7 cellular contexts compared by ENCODE assay signal in genomic region chr12:124223733-124224138, GRCh38.
DNase-seq lines count a peak whose midpoint lies in the region; ATAC-seq lines count a peak whose summit lies in the region.
"Not testable (repeated sequence)": the region's sequence is repeated elsewhere in the genome, so short reads cannot be mapped to it uniquely, and the experiment has no call there.

No MANE protein-coding gene starts in this region.

- H3K9me3 ChIP-seq in KOPT-K1 (ENCODE audit: insufficient read depth, low read length, poor library complexity, severe bottlenecking); SJCRH30 (replicated peaks); naive thymus-derived CD4-positive, alpha-beta T cell (ENCODE audit: control insufficient read depth in 2 of 3, low read length in 3 of 3): not testable (repeated sequence)

- H3K27ac Mint-ChIP-seq in activated CD4-positive, alpha-beta memory T cell treated with anti-CD3 and anti-CD28 coated beads, Interleukin-2, amount 10 ng/mL, durations not matched to agents 7 days and 5 days: not testable (repeated sequence)
- peak overlapping the region; percentile 73 for H3K27ac Mint-ChIP-seq in activated naive CD8-positive, alpha-beta T cell treated with anti-CD3 and anti-CD28 coated beads, Interleukin-2, amount 10 ng/mL, durations not matched to agents 7 days and 5 days
- H3K27ac Mint-ChIP-seq in naive thymus-derived CD4-positive, alpha-beta T cell: peak overlapping the region in 4 of 9 donors; percentile 58 to 89 (median 68)

- peaks cover 19% of the 10 kb centered on the region for H3K27me3 Mint-ChIP-seq in activated CD4-positive, alpha-beta memory T cell treated with anti-CD3 and anti-CD28 coated beads, Interleukin-2, amount 10 ng/mL, durations not matched to agents 7 days and 5 days
- H3K27me3 Mint-ChIP-seq in activated naive CD8-positive, alpha-beta T cell treated with anti-CD3 and anti-CD28 coated beads, Interleukin-2, amount 10 ng/mL, durations not matched to agents 7 days and 5 days: peaks cover 15% of the 10 kb centered on the region
- H3K27me3 Mint-ChIP-seq in naive thymus-derived CD4-positive, alpha-beta T cell: peaks cover 3 to 26% (median 7%) of the 10 kb centered on the region in 5 donors

- POLR2A ChIA-PET in activated CD4-positive, alpha-beta memory T cell treated with anti-CD3 and anti-CD28 coated beads, Interleukin-2, amount 10 ng/mL, durations not matched to agents 7 days and 5 days (lab: Charles Lee); activated naive CD8-positive, alpha-beta T cell treated with anti-CD3 and anti-CD28 coated beads, Interleukin-2, amount 10 ng/mL, durations not matched to agents 7 days and 5 days (lab: Charles Lee): not testable (repeated sequence)
- POLR2A ChIA-PET in naive thymus-derived CD4-positive, alpha-beta T cell (lab: Charles Lee): interaction anchor here (0.6 kb wide), 1 partner anchor 704 kb away, joined by 3 read pairs; no protein-coding TSS in a partner anchor

- peaks cover 24% of the 10 kb centered on the region for H3K4me1 ChIP-seq in SJCRH30
- H3K4me1 ChIP-seq in naive thymus-derived CD4-positive, alpha-beta T cell (ENCODE audit: control insufficient read depth in 2 of 2, insufficient read depth in 2 of 2, low read length in 2 of 2): not testable (repeated sequence)

- intact Hi-C loops in naive thymus-derived CD4-positive, alpha-beta T cell (cut with micrococcal nuclease): not testable (repeated sequence)

- peak overlapping the region; percentile 33 for H3K27ac ChIP-seq in KOPT-K1 (ENCODE audit: low read depth, low read length, poor library complexity, severe bottlenecking)
- H3K27ac ChIP-seq in SJCRH30: peak overlapping the region; percentile 62
- H3K27ac ChIP-seq in naive thymus-derived CD4-positive, alpha-beta T cell (ENCODE audit: low read depth, low read length): not testable (repeated sequence)

- not testable (repeated sequence) for H3K36me3 Mint-ChIP-seq in activated CD4-positive, alpha-beta memory T cell treated with anti-CD3 and anti-CD28 coated beads, Interleukin-2, amount 10 ng/mL, durations not matched to agents 7 days and 5 days (ENCODE audit: low read depth); activated naive CD8-positive, alpha-beta T cell treated with anti-CD3 and anti-CD28 coated beads, Interleukin-2, amount 10 ng/mL, durations not matched to agents 7 days and 5 days; naive thymus-derived CD4-positive, alpha-beta T cell

- H3K4me3 Mint-ChIP-seq in activated CD4-positive, alpha-beta memory T cell treated with anti-CD3 and anti-CD28 coated beads, Interleukin-2, amount 10 ng/mL, durations not matched to agents 7 days and 5 days: not testable (repeated sequence)
- peak overlapping the region; percentile 46 for H3K4me3 Mint-ChIP-seq in activated naive CD8-positive, alpha-beta T cell treated with anti-CD3 and anti-CD28 coated beads, Interleukin-2, amount 10 ng/mL, durations not matched to agents 7 days and 5 days
- H3K4me3 Mint-ChIP-seq in naive thymus-derived CD4-positive, alpha-beta T cell: peak overlapping the region in 3 of 10 donors; percentile 2 to 29 (median 26)

- not testable (repeated sequence) for H3K4me3 ChIP-seq in SJCRH30; naive thymus-derived CD4-positive, alpha-beta T cell (ENCODE audit: low read length)

- CTCF ChIA-PET in activated CD4-positive, alpha-beta memory T cell treated with anti-CD3 and anti-CD28 coated beads, Interleukin-2, amount 10 ng/mL, durations not matched to agents 7 days and 5 days (lab: Charles Lee): interaction anchor here (0.5 kb wide), 1 partner anchor 187 kb away, joined by 3 read pairs; no protein-coding TSS in a partner anchor
- CTCF ChIA-PET in naive thymus-derived CD4-positive, alpha-beta T cell (lab: Charles Lee): not testable (repeated sequence)

- H3K36me3 ChIP-seq in KOPT-K1 (ENCODE audit: insufficient read depth, low read length); SJCRH30; naive thymus-derived CD4-positive, alpha-beta T cell (ENCODE audit: control insufficient read depth in 2 of 3, insufficient read depth in 3 of 3, low read length in 3 of 3): not testable (repeated sequence)

- ATAC-seq in activated naive CD8-positive, alpha-beta T cell treated with anti-CD3 and anti-CD28 coated beads, Interleukin-2, amount 10 ng/mL, durations not matched to agents 7 days and 5 days (ENCODE audit: low read depth): peak; percentile 90
- ATAC-seq in naive thymus-derived CD4-positive, alpha-beta T cell: peak; percentile 16

- H3K9me3 Mint-ChIP-seq in activated CD4-positive, alpha-beta memory T cell treated with anti-CD3 and anti-CD28 coated beads, Interleukin-2, amount 10 ng/mL, durations not matched to agents 7 days and 5 days; activated naive CD8-positive, alpha-beta T cell treated with anti-CD3 and anti-CD28 coated beads, Interleukin-2, amount 10 ng/mL, durations not matched to agents 7 days and 5 days: not testable (repeated sequence)
- H3K9me3 Mint-ChIP-seq in naive thymus-derived CD4-positive, alpha-beta T cell: peaks cover 0 to 20% (median 5%) of the 10 kb centered on the region in 11 donors

- not testable (repeated sequence) for H3K4me1 Mint-ChIP-seq in activated CD4-positive, alpha-beta memory T cell treated with anti-CD3 and anti-CD28 coated beads, Interleukin-2, amount 10 ng/mL, durations not matched to agents 7 days and 5 days
- H3K4me1 Mint-ChIP-seq in activated naive CD8-positive, alpha-beta T cell treated with anti-CD3 and anti-CD28 coated beads, Interleukin-2, amount 10 ng/mL, durations not matched to agents 7 days and 5 days: peaks cover 20% of the 10 kb centered on the region
- peaks cover 0 to 11% (median 9%) of the 10 kb centered on the region in 7 donors for H3K4me1 Mint-ChIP-seq in naive thymus-derived CD4-positive, alpha-beta T cell

- peak; percentile 71 to 90 for DNase-seq in SJCRH30
- DNase-seq in activated CD4-positive, alpha-beta memory T cell treated with anti-CD3 and anti-CD28 coated beads, Interleukin-2, amount 10 ng/mL, durations not matched to agents 7 days and 5 days: peak; percentile 37
- DNase-seq in activated T-cell treated with anti-CD3 and anti-CD28 coated beads, Interleukin-2, amount 50 U/mL, for 48 hours: peak; percentile 39 to 49
- not testable (repeated sequence) for DNase-seq in activated naive CD8-positive, alpha-beta T cell treated with anti-CD3 and anti-CD28 coated beads, Interleukin-2, amount 10 ng/mL, durations not matched to agents 7 days and 5 days
- peak in 5 of 9 donors; percentile 5 to 43 (median 15) for DNase-seq in naive thymus-derived CD4-positive, alpha-beta T cell
- DNase-seq in stimulated activated CD4-positive, alpha-beta T cell treated with anti-CD3 and anti-CD28 coated beads, TNF-alpha, amount 100 ng/mL, for 48 hours (ENCODE audit: low read depth in 3 of 3): peak in 2 of 3 donors; percentile 13 to 23

- not testable (repeated sequence) for H3K27me3 ChIP-seq in SJCRH30; naive thymus-derived CD4-positive, alpha-beta T cell (ENCODE audit: control insufficient read depth in 2 of 2, insufficient read depth in 2 of 2, low read length in 2 of 2)
